Comparison of ENCODE assay signal across 14 cellular contexts in the genomic region with DNA sequence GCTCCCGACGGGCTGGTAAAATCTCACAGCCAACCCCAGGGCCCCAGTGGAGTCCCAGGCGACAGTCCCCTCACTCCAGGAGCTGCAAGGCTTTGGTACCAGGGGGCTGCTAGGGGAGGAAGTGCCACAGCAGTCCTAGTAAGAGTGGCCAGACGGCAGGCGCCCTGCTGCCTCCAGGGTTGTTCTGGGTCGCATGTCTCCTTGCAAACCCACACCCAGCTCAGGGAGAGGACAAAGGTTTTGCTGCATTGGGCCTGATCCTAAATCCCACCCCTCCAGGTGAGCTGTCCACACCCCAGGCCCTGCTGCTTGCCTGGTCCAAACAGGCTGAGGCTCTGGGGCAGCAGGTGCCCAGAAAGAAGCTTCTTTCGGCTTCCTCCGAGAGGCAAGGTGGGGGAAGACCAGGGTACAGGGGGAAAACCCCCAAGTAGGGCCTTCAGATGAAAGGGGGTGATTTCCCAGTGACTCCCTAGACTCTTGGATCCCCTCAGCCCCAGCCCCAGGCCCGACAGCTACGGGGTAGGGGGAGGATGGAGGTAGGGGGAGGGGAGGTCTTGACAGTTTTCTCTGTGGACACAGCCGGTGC. TPM values are rescaled to one million over a fixed set of nuclear protein-coding genes. Genes with fewer than 3 reads are reported as not detected.
A peak's percentile ranks its signal among the peaks of the same experiment; 100 is the strongest.
DNase-seq lines count a peak whose midpoint lies in the region; ATAC-seq and TF ChIP-seq lines count a peak whose summit lies in the region.
"Had no signal": no experiment of that assay in that cellular context is flagged by ENCODE, and none has a peak within 500 bp of the region (broad histone marks: within the 10 kb centered on the region; RNA-seq: fewer than 3 reads in every experiment).

No MANE protein-coding gene starts in this region.

- ATAC-seq in GM21737 (IDR thresholded peaks at IDR 0.05; ENCODE audit: unreplicated experiment) (peak; percentile 55), HG02588 (IDR thresholded peaks at IDR 0.05; ENCODE audit: unreplicated experiment) (no peak)

- H3K4me3 ChIP-seq in Peyer's patch (peak overlapping the region in 2 of 4 donors; percentile 17 to 32), spleen (peak overlapping the region in 3 of 8 donors; percentile 21 to 61 (median 34)), PC-9 (no peak overlapping the region)

- H3K27me3 ChIP-seq in Peyer's patch = peaks cover 0 to 14% of the 10 kb centered on the region in 2 donors
- peaks cover 0 to 63% (median 41%) of the 10 kb centered on the region in 7 donors for H3K27me3 ChIP-seq in spleen (replicated peaks in 1 of 7)
- peaks cover 14% of the 10 kb centered on the region for H3K27me3 ChIP-seq in PC-9 (ENCODE audit: insufficient read depth, low read depth)

- no peaks in the 10 kb centered on the region for H3K9me2 ChIP-seq in PC-9 (ENCODE audit: insufficient read depth)

- no TSS peak for BruUV-seq in PC-9 (replicated peaks; lab: Mats Ljungman, UMichigan)

- H3F3A ChIP-seq in PC-9 (ENCODE audit: insufficient read depth, low read depth) = no peaks in the 10 kb centered on the region

- H3K36me3 Mint-ChIP-seq in activated naive CD4-positive, alpha-beta T cell treated with anti-CD3 and anti-CD28 coated beads, Interleukin-2, amount 10 ng/mL, durations not matched to agents 7 days and 5 days = no peaks in the 10 kb centered on the region
- H3K36me3 Mint-ChIP-seq: activated naive CD8-positive, alpha-beta T cell treated with anti-CD3 and anti-CD28 coated beads, Interleukin-2, amount 10 ng/mL, durations not matched to agents 7 days and 5 days had no signal

- no peak overlapping the region for H3K4me3 Mint-ChIP-seq in activated naive CD4-positive, alpha-beta T cell treated with anti-CD3 and anti-CD28 coated beads, Interleukin-2, amount 10 ng/mL, durations not matched to agents 7 days and 5 days

- POLR2A ChIA-PET in PC-9 (lab: Charles Lee; ENCODE audit: unreplicated experiment) = no interaction called here

- WGBS in spleen, 5 donors = 28 to 47% (median 30%) methylated on average over 10 to 11 of the region's 11 CpGs

- H3K36me3 ChIP-seq in Peyer's patch = no peaks in the 10 kb centered on the region
- H3K36me3 ChIP-seq in spleen = no peaks in the 10 kb centered on the region
- no peaks in the 10 kb centered on the region for H3K36me3 ChIP-seq in PC-9 (ENCODE audit: low read depth)

- no peaks in the 10 kb centered on the region for H3K9me3 Mint-ChIP-seq in activated naive CD4-positive, alpha-beta T cell treated with anti-CD3 and anti-CD28 coated beads, Interleukin-2, amount 10 ng/mL, durations not matched to agents 7 days and 5 days
- H3K9me3 Mint-ChIP-seq: activated naive CD8-positive, alpha-beta T cell treated with anti-CD3 and anti-CD28 coated beads, Interleukin-2, amount 10 ng/mL, durations not matched to agents 7 days and 5 days; stimulated activated naive CD8-positive, alpha-beta T cell treated with anti-CD3 and anti-CD28 coated beads, Interleukin-15, Interleukin-2, amounts not matched to agents 100 ng/mL and 50 ng/mL, for 24 hours had no signal

- H3K27me3 Mint-ChIP-seq in activated naive CD4-positive, alpha-beta T cell treated with anti-CD3 and anti-CD28 coated beads, Interleukin-2, amount 10 ng/mL, durations not matched to agents 7 days and 5 days = peaks cover 90% of the 10 kb centered on the region

- no peak overlapping the region for H3K4me2 ChIP-seq in PC-9

- H4K20me1 ChIP-seq in PC-9 (ENCODE audit: insufficient read depth) = no peaks in the 10 kb centered on the region

- peak; percentile 16 for DNase-seq in activated naive CD4-positive, alpha-beta T cell treated with anti-CD3 and anti-CD28 coated beads, Interleukin-2, amount 10 ng/mL, durations not matched to agents 7 days and 5 days
- DNase-seq in activated naive CD4-positive, alpha-beta T cell treated with Interleukin-2 at 50 U/mL for 16 hours = no peak
- peak; percentile 39 to 47 (median 41) for DNase-seq in Peyer's patch
- peak; percentile 77 for DNase-seq in spleen
- DNase-seq in MV-4-11 (lab: John Stamatoyannopoulos, UW) = no peak
- no peak for DNase-seq in PC-9
- DNase-seq: activated naive CD8-positive, alpha-beta T cell treated with anti-CD3 and anti-CD28 coated beads, Interleukin-2, amount 10 ng/mL, durations not matched to agents 7 days and 5 days; IMR-90; NCI-H526; stimulated activated CD4-positive, alpha-beta T cell treated with anti-CD3 and anti-CD28 coated beads, Interleukin-12 subunit alpha, Interleukin-12 subunit beta, amount 100 ng/mL, for 4 hours had no signal

- H3K27ac ChIP-seq in Peyer's patch (peak overlapping the region in 1 of 4 donors; percentile 17), spleen (no peak overlapping the region), PC-9 (no peak overlapping the region)
- H3K27ac ChIP-seq: VCaP had no signal

- intact Hi-C loops in spleen (cut with DNase I; ENCODE audit: low total_unique reads) = no loop called here
- intact Hi-C loops in PC-9 (cut with micrococcal nuclease; ENCODE audit: unreplicated experiment) = no loop called here

- TF ChIP-seq POLR2A in Peyer's patch (IDR thresholded peaks at IDR 0.05) (no peak), spleen (IDR thresholded peaks at IDR 0.05) (no peak)

- no peaks in the 10 kb centered on the region for H3K9me3 ChIP-seq in Peyer's patch
- no peaks in the 10 kb centered on the region for H3K9me3 ChIP-seq in spleen
- no peaks in the 10 kb centered on the region for H3K9me3 ChIP-seq in PC-9 (ENCODE audit: insufficient read depth, low read depth)

- H2AFZ ChIP-seq in PC-9 = no peak overlapping the region

- H3K4me1 ChIP-seq in Peyer's patch (peaks cover 0 to 22% (median 3%) of the 10 kb centered on the region in 4 donors), spleen (peaks cover 3 to 41% (median 21%) of the 10 kb centered on the region in 6 donors), PC-9 (replicated peaks; ENCODE audit: insufficient read depth) (no peaks in the 10 kb centered on the region)

- no peaks in the 10 kb centered on the region for H3K79me2 ChIP-seq in PC-9 (ENCODE audit: low read depth)

- CTCF ChIA-PET in activated naive CD4-positive, alpha-beta T cell treated with anti-CD3 and anti-CD28 coated beads, Interleukin-2, amount 10 ng/mL, durations not matched to agents 7 days and 5 days (lab: Charles Lee) = interaction anchor here (0.7 to 1.3 kb wide), 2 partner anchors 29 to 177 kb away, joined by 3 to 4 read pairs; no protein-coding TSS in a partner anchor
- CTCF ChIA-PET in PC-9 (lab: Charles Lee) = no interaction called here

- TF ChIP-seq CTCF in Peyer's patch (IDR thresholded peaks at IDR 0.05) (no peak), spleen (IDR thresholded peaks at IDR 0.05 in 8 of 11, conservative IDR thresholded peaks at IDR 0.05 in 3 of 11) (no peak), PC-9 (conservative IDR thresholded peaks at IDR 0.05) (no peak)

- H3K4me1 Mint-ChIP-seq in activated naive CD4-positive, alpha-beta T cell treated with anti-CD3 and anti-CD28 coated beads, Interleukin-2, amount 10 ng/mL, durations not matched to agents 7 days and 5 days = peaks cover 4% of the 10 kb centered on the region

- H3K27ac Mint-ChIP-seq in activated naive CD4-positive, alpha-beta T cell treated with anti-CD3 and anti-CD28 coated beads, Interleukin-2, amount 10 ng/mL, durations not matched to agents 7 days and 5 days = no peak overlapping the region
- H3K27ac Mint-ChIP-seq: activated naive CD8-positive, alpha-beta T cell treated with anti-CD3 and anti-CD28 coated beads, Interleukin-2, amount 10 ng/mL, durations not matched to agents 7 days and 5 days had no signal

RNA-seq across cellular contexts. Expression of gene KCP, which starts 4.2 kb away (rescaled TPM):
- 10 to 100 TPM in 1 of 4 donors, 1 to 10 TPM in 3; 3.3 to 14.1 (median 6.7) TPM for total RNA-seq in Peyer's patch
- total RNA-seq in spleen = under 1 TPM; 0.14 to 0.89 (median 0.72) TPM
- 1 to 10 TPM in 1 of 3 donors, under 1 TPM in 2; 0.06 to 2.1 (median 0.35) TPM for polyA plus RNA-seq in spleen
- 9.9 and 15.4 TPM in 2 replicates for total RNA-seq in PC-9 (2021)
- total RNA-seq: IMR-90 had no signal

RNA-seq across cellular contexts. Expression of gene IRF5, which starts 23.1 kb away (rescaled TPM):
- 10 to 100 TPM; 16.9 to 27.1 (median 21.7) TPM for total RNA-seq in Peyer's patch
- 10 to 100 TPM; 34.7 to 56.3 (median 48.2) TPM for total RNA-seq in spleen
- 10 to 100 TPM; 26.2 to 41.8 (median 41.5) TPM for polyA plus RNA-seq in spleen
- 3.4 and 5.8 TPM in 2 replicates for total RNA-seq in PC-9 (2021)

RNA-seq across cellular contexts. Expression of gene ATP6V1F, which starts 52.0 kb away (rescaled TPM):
- 10 to 100 TPM; 71.3 to 88.3 (median 84.6) TPM for total RNA-seq in Peyer's patch
- total RNA-seq in spleen = 10 to 100 TPM; 78.3 to 95.5 (median 84.5) TPM
- 100 to 1,000 TPM; 205 to 285 (median 262) TPM for polyA plus RNA-seq in spleen
- 114 and 169 TPM in 2 replicates for total RNA-seq in PC-9 (2021)

Comparison
In these comparisons a context has a peak if more than half of its experiments do, and no peak if none do; other contexts are left out.
1. DNase-seq: peak in activated naive CD4-positive, alpha-beta T cell treated with anti-CD3 and anti-CD28 coated beads, Interleukin-2, amount 10 ng/mL, durations not matched to agents 7 days and 5 days (single experiment), Peyer's patch (3 of 3) and spleen (single experiment); none in activated naive CD4-positive, alpha-beta T cell treated with Interleukin-2 at 50 U/mL for 16 hours (single experiment), MV-4-11 (single experiment) and PC-9 (0 of 2).